In genomic region chr15:80710635-80711553, GRCh38 we compare ENCODE assay signal across 1 cellular context.
TF ChIP-seq lines count a peak whose summit lies in the region.

No MANE protein-coding gene starts in this region.

TF ChIP-seq in GM23338, 12 proteins besides CTCF, POLR2A, EP300 and RAD21 (continued from another document):
- TF ChIP-seq, protein P1, sequence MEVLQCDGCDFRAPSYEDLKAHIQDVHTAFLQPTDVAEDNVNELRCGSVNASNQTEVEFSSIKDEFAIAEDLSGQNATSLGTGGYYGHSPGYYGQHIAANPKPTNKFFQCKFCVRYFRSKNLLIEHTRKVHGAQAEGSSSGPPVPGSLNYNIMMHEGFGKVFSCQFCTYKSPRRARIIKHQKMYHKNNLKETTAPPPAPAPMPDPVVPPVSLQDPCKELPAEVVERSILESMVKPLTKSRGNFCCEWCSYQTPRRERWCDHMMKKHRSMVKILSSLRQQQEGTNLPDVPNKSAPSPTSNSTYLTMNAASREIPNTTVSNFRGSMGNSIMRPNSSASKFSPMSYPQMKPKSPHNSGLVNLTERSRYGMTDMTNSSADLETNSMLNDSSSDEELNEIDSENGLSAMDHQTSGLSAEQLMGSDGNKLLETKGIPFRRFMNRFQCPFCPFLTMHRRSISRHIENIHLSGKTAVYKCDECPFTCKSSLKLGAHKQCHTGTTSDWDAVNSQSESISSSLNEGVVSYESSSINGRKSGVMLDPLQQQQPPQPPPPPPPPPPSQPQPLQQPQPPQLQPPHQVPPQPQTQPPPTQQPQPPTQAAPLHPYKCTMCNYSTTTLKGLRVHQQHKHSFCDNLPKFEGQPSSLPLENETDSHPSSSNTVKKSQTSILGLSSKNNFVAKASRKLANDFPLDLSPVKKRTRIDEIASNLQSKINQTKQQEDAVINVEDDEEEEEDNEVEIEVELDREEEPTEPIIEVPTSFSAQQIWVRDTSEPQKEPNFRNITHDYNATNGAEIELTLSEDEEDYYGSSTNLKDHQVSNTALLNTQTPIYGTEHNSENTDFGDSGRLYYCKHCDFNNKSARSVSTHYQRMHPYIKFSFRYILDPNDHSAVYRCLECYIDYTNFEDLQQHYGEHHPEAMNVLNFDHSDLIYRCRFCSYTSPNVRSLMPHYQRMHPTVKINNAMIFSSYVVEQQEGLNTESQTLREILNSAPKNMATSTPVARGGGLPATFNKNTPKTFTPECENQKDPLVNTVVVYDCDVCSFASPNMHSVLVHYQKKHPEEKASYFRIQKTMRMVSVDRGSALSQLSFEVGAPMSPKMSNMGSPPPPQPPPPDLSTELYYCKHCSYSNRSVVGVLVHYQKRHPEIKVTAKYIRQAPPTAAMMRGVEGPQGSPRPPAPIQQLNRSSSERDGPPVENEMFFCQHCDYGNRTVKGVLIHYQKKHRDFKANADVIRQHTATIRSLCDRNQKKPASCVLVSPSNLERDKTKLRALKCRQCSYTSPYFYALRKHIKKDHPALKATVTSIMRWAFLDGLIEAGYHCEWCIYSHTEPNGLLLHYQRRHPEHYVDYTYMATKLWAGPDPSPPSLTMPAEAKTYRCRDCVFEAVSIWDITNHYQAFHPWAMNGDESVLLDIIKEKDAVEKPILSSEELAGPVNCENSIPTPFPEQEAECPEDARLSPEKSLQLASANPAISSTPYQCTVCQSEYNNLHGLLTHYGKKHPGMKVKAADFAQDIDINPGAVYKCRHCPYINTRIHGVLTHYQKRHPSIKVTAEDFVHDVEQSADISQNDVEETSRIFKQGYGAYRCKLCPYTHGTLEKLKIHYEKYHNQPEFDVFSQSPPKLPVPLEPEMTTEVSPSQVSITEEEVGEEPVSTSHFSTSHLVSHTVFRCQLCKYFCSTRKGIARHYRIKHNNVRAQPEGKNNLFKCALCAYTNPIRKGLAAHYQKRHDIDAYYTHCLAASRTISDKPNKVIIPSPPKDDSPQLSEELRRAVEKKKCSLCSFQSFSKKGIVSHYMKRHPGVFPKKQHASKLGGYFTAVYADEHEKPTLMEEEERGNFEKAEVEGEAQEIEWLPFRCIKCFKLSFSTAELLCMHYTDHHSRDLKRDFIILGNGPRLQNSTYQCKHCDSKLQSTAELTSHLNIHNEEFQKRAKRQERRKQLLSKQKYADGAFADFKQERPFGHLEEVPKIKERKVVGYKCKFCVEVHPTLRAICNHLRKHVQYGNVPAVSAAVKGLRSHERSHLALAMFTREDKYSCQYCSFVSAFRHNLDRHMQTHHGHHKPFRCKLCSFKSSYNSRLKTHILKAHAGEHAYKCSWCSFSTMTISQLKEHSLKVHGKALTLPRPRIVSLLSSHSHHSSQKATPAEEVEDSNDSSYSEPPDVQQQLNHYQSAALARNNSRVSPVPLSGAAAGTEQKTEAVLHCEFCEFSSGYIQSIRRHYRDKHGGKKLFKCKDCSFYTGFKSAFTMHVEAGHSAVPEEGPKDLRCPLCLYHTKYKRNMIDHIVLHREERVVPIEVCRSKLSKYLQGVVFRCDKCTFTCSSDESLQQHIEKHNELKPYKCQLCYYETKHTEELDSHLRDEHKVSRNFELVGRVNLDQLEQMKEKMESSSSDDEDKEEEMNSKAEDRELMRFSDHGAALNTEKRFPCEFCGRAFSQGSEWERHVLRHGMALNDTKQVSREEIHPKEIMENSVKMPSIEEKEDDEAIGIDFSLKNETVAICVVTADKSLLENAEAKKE (CRISPR knock-in tag; IDR thresholded peaks at IDR 0.05) = no peak
- TF ChIP-seq NANOG (IDR thresholded peaks at IDR 0.05; ENCODE audit: borderline replicate concordance) = no peak
- no peak for TF ChIP-seq ZNF114 (CRISPR knock-in tag; IDR thresholded peaks at IDR 0.05)
- TF ChIP-seq, protein P2, sequence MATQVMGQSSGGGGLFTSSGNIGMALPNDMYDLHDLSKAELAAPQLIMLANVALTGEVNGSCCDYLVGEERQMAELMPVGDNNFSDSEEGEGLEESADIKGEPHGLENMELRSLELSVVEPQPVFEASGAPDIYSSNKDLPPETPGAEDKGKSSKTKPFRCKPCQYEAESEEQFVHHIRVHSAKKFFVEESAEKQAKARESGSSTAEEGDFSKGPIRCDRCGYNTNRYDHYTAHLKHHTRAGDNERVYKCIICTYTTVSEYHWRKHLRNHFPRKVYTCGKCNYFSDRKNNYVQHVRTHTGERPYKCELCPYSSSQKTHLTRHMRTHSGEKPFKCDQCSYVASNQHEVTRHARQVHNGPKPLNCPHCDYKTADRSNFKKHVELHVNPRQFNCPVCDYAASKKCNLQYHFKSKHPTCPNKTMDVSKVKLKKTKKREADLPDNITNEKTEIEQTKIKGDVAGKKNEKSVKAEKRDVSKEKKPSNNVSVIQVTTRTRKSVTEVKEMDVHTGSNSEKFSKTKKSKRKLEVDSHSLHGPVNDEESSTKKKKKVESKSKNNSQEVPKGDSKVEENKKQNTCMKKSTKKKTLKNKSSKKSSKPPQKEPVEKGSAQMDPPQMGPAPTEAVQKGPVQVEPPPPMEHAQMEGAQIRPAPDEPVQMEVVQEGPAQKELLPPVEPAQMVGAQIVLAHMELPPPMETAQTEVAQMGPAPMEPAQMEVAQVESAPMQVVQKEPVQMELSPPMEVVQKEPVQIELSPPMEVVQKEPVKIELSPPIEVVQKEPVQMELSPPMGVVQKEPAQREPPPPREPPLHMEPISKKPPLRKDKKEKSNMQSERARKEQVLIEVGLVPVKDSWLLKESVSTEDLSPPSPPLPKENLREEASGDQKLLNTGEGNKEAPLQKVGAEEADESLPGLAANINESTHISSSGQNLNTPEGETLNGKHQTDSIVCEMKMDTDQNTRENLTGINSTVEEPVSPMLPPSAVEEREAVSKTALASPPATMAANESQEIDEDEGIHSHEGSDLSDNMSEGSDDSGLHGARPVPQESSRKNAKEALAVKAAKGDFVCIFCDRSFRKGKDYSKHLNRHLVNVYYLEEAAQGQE (IDR thresholded peaks at IDR 0.05; ENCODE audit: unreplicated experiment) = no peak
- TF ChIP-seq CREB1 (CRISPR knock-in tag; IDR thresholded peaks at IDR 0.05; ENCODE audit: low read depth) = no peak
